ENCODE assay signal across 8 cellular contexts in the genomic region with DNA sequence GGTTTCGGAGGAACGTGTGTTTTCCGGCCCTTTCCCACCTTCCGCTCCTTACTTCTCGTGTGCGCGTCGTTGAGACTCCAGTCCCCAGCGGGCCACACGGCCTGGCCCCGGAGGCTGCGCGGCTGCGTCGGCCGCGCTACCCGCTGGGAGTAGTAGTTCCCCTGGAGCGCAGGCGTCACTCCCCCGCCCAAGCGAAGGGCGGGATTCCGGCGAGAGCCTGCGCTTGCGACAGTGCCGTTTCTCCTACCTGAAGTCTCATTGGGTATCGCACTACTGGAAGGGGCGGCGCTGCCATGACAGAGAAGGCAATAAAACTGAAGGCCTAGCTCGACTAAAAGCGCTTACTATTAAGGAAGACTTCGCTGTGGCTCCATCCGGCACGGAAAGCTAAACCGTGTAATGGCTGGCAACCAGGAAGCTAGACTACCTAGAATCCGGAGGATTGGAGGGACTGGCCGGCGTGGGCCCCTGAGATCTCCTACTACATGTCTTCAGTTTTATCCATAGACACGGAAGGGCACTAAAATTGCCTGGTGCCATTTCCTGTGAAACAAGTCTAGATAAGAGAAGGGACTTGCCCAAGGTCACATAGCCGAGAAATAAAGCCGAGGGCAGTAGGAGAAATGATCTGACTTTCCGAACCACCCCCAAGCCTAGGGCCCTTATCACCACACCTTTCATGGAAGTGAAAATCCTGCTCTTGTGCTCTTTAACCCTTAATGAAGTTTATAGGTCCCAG. TPM values are rescaled to one million over a fixed set of nuclear protein-coding genes. Genes with fewer than 3 reads are reported as not detected.
DNase-seq lines count a peak whose midpoint lies in the region; ATAC-seq lines count a peak whose summit lies in the region.

No MANE protein-coding gene starts in this region.

- ATAC-seq in GM21390 (IDR thresholded peaks at IDR 0.05; ENCODE audit: unreplicated experiment), result peak; percentile 80

- no peak overlapping the region for H3K23ac ChIP-seq in mesenchymal stem cell (ENCODE audit: low read length in 2 of 2)

- H3K14ac ChIP-seq in mesenchymal stem cell (ENCODE audit: low read length in 2 of 2), result no peak overlapping the region

- peak overlapping the region; percentile 90 for H4K91ac ChIP-seq in mesenchymal stem cell (ENCODE audit: low read length)

- H3K9ac ChIP-seq in endocrine pancreas (ENCODE audit: control insufficient read depth, insufficient read depth, low read length) (peak overlapping the region; percentile 97), mesenchymal stem cell (ENCODE audit: low read length) (peak overlapping the region; percentile 98)

- DNase-seq in Caki2 (ENCODE audit: low read depth) (peak; percentile 98), HUDEP-2 (lab: John Stamatoyannopoulos, UW; ENCODE audit: unreplicated experiment in 76 of 76) (peak; percentile 52 to 98 (median 94)), NOMO-1 treated with dmso at 0.1 percent for 144 hours (lab: John Stamatoyannopoulos, UW; ENCODE audit: unreplicated experiment) (peak; percentile 98), mesenchymal stem cell (peak; percentile 99)
- DNase-seq in activated CD8-positive, alpha-beta memory T cell treated with anti-CD3 and anti-CD28 coated beads, Interleukin-2, amount 50 U/mL, for 1 hour (ENCODE audit: extremely low read depth), result peak; percentile 94
- DNase-seq in stimulated activated CD8-positive, alpha-beta memory T cell treated with anti-CD3 and anti-CD28 coated beads, Interleukin-12 subunit alpha, Interleukin-12 subunit beta, amount 100 ng/mL, for 4 hours (ENCODE audit: low read depth), result peak; percentile 93

- peak overlapping the region; percentile 91 for H3K4me2 ChIP-seq in mesenchymal stem cell (ENCODE audit: low read length, poor library complexity, severe bottlenecking)

- peak overlapping the region; percentile 100 for H4K8ac ChIP-seq in mesenchymal stem cell (ENCODE audit: low read length)

- H3K18ac ChIP-seq in mesenchymal stem cell (ENCODE audit: low read depth in 1 of 2, low read length in 2 of 2), result peak overlapping the region; percentile 95 to 98

- peak overlapping the region; percentile 96 for H2AFZ ChIP-seq in mesenchymal stem cell (ENCODE audit: low read depth, low read length)

- WGBS in mesenchymal stem cell, result 4% methylated on average over 44 of the region's 44 CpGs

- no peak overlapping the region for H2BK12ac ChIP-seq in mesenchymal stem cell (ENCODE audit: low read length in 2 of 2)

- no peaks in the 10 kb centered on the region for H3K9me3 ChIP-seq in endocrine pancreas (ENCODE audit: control insufficient read depth, low read length)
- H3K9me3 ChIP-seq in mesenchymal stem cell (ENCODE audit: control insufficient read depth, low read length), result no peaks in the 10 kb centered on the region

- peaks cover 7% of the 10 kb centered on the region for H3K4me1 ChIP-seq in endocrine pancreas (ENCODE audit: control insufficient read depth, insufficient read depth, low read length)
- H3K4me1 ChIP-seq in mesenchymal stem cell (ENCODE audit: control insufficient read depth, insufficient read depth, low read depth, low read length), result peaks cover 16% of the 10 kb centered on the region

- peaks cover 8% of the 10 kb centered on the region for H3K79me1 ChIP-seq in mesenchymal stem cell (replicated peaks; ENCODE audit: low read length, poor library complexity, severe bottlenecking)

- H3K27me3 ChIP-seq in endocrine pancreas (ENCODE audit: control insufficient read depth, insufficient read depth, low read length) (no peaks in the 10 kb centered on the region), mesenchymal stem cell (ENCODE audit: control insufficient read depth in 1 of 2, insufficient read depth in 1 of 2, low read length in 2 of 2) (no peaks in the 10 kb centered on the region)

- peak overlapping the region; percentile 61 for H2BK5ac ChIP-seq in mesenchymal stem cell (ENCODE audit: low read depth, low read length, poor library complexity, severe bottlenecking)

- peak overlapping the region; percentile 84 for H2BK120ac ChIP-seq in mesenchymal stem cell (ENCODE audit: low read depth, low read length)

- H3K4me3 ChIP-seq in endocrine pancreas (ENCODE audit: control insufficient read depth, insufficient read depth, low read length), result peak overlapping the region; percentile 91
- H3K4me3 ChIP-seq in mesenchymal stem cell (ENCODE audit: insufficient read depth in 1 of 2, low read depth in 1 of 2, low read length in 2 of 2), result peak overlapping the region; percentile 91 to 94

- H2BK15ac ChIP-seq in mesenchymal stem cell (ENCODE audit: low read depth, poor library complexity, severe bottlenecking), result peak overlapping the region; percentile 80

- H3K27ac ChIP-seq in mesenchymal stem cell (ENCODE audit: low read length, poor library complexity, severe bottlenecking), result peak overlapping the region; percentile 96

- in situ Hi-C loops in Caki2 (cut with HindIII; ENCODE audit: low pct_unique_long_range_greater_than_20kb, low sequenced_read_pairs), result loop anchor here (25.0 kb wide), 1 partner anchor 125 kb away; the partner anchor contains the start of gene MAST2

- H3K36me3 ChIP-seq in endocrine pancreas (ENCODE audit: control insufficient read depth, insufficient read depth, low read length), result peaks cover 2% of the 10 kb centered on the region
- H3K36me3 ChIP-seq in mesenchymal stem cell (ENCODE audit: control insufficient read depth in 1 of 2, insufficient read depth in 2 of 2, low read depth in 1 of 2, low read length in 2 of 2), result peaks cover 8 to 12% of the 10 kb centered on the region in 2 experiments

- peak overlapping the region; percentile 66 for H2AK5ac ChIP-seq in mesenchymal stem cell (ENCODE audit: low read length, severe bottlenecking)

- peak overlapping the region; percentile 89 to 96 for H3K4ac ChIP-seq in mesenchymal stem cell (ENCODE audit: low read depth in 1 of 2, low read length in 2 of 2)

RNA-seq across cellular contexts. Expression of gene TMEM69, which starts 0.8 kb away (rescaled TPM):
- 21.6 and 71.6 TPM in 2 replicates for total RNA-seq in Caki2 (2014; rRNA removed; shearing (Covaris generic); ENCODE audit: low replicate concordance)
- polyA plus RNA-seq in mesenchymal stem cell (2013, experiment 1 of 2), result 30.3 TPM
- 31.9 TPM for polyA plus RNA-seq in mesenchymal stem cell (2013, experiment 2 of 2)

RNA-seq across cellular contexts. Expression of gene GPBP1L1, which starts 0.8 kb away (rescaled TPM):
- total RNA-seq in Caki2 (2014; rRNA removed; shearing (Covaris generic); ENCODE audit: low replicate concordance), result 59.0 and 90.2 TPM in 2 replicates
- polyA plus RNA-seq in mesenchymal stem cell (2013, experiment 1 of 2), result 37.3 TPM
- 39.5 TPM for polyA plus RNA-seq in mesenchymal stem cell (2013, experiment 2 of 2)

Comparison
In these comparisons a context has a peak if more than half of its experiments do, and no peak if none do; other contexts are left out.
1. Peak in every context shown above with its lines: DNase-seq, ATAC-seq, H3K4me3 ChIP-seq and H3K27ac ChIP-seq.